Comparison of ENCODE assay signal across 7 cellular contexts in genomic region chr14:91021991-91022621, GRCh38. TPM values are rescaled to one million over a fixed set of nuclear protein-coding genes. Genes with fewer than 3 reads are reported as not detected.
DNase-seq lines count a peak whose midpoint lies in the region; ATAC-seq and TF ChIP-seq lines count a peak whose summit lies in the region.

No MANE protein-coding gene starts in this region.

- H3K14ac ChIP-seq in H9 (ENCODE audit: insufficient read depth, low read length): no peak overlapping the region

- intact Hi-C loops in spleen (cut with DNase I; ENCODE audit: low total_unique reads): no loop called here

- H3K4me1 ChIP-seq in spleen (peaks cover 11 to 43% (median 25%) of the 10 kb centered on the region in 6 donors), H9 (ENCODE audit: insufficient read depth, low read length) (no peaks in the 10 kb centered on the region)

- H2BK12ac ChIP-seq in H9 (ENCODE audit: insufficient read length, low read depth, low read length): no peak overlapping the region

- no peaks in the 10 kb centered on the region for H3K9me3 Mint-ChIP-seq in activated naive CD8-positive, alpha-beta T cell treated with anti-CD3 and anti-CD28 coated beads for 36 hours
- no peaks in the 10 kb centered on the region for H3K9me3 Mint-ChIP-seq in H9

- H3K56ac ChIP-seq in H9 (ENCODE audit: insufficient read length, low read depth, low read length): no peak overlapping the region

- no peak overlapping the region for H2AK5ac ChIP-seq in H9 (ENCODE audit: insufficient read length, low read length)

- peak overlapping the region; percentile 92 for H3K27ac Mint-ChIP-seq in activated naive CD8-positive, alpha-beta T cell treated with anti-CD3 and anti-CD28 coated beads for 36 hours
- H3K27ac Mint-ChIP-seq in H9: peak overlapping the region in 1 of 3 experiments; percentile 44; a peak in 1 of 7 replicates

- H3K36me3 Mint-ChIP-seq in activated naive CD8-positive, alpha-beta T cell treated with anti-CD3 and anti-CD28 coated beads for 36 hours: peaks cover 15% of the 10 kb centered on the region
- no peaks in the 10 kb centered on the region for H3K36me3 Mint-ChIP-seq in H9 (ENCODE audit: insufficient read depth in 1 of 3, low read depth in 3 of 3)

- H3K27me3 ChIP-seq in spleen (replicated peaks in 1 of 7): no peaks in the 10 kb centered on the region
- no peaks in the 10 kb centered on the region for H3K27me3 ChIP-seq in H9 (ENCODE audit: insufficient read depth, low read length)

- no peak overlapping the region for H2BK5ac ChIP-seq in H9 (ENCODE audit: insufficient read length, low read length)

- H3K27ac ChIP-seq in spleen (peak overlapping the region; percentile 77 to 91 (median 86)), H9 (ENCODE audit: insufficient read length, low read depth, low read length) (no peak overlapping the region)

- H3K18ac ChIP-seq in H9 (ENCODE audit: insufficient read length, low read depth, low read length): no peak overlapping the region

- no peak overlapping the region for H3K9ac ChIP-seq in H9 (ENCODE audit: extremely low read depth, insufficient read length, low read length)

- H3K23ac ChIP-seq in H9 (ENCODE audit: insufficient read length, low read depth, low read length): no peak overlapping the region

- peak overlapping the region; percentile 14 to 66 (median 32) for H3K4me3 ChIP-seq in spleen

- H3K9me3 ChIP-seq in spleen (no peaks in the 10 kb centered on the region), H9 (ENCODE audit: control insufficient read depth, low read depth, low read length) (no peaks in the 10 kb centered on the region)

- no peak for TF ChIP-seq POLR2A in spleen (IDR thresholded peaks at IDR 0.05)

- H3K23me2 ChIP-seq in H9 (ENCODE audit: insufficient read length, low read depth, low read length, poor library complexity, severe bottlenecking): no peaks in the 10 kb centered on the region

- no peaks in the 10 kb centered on the region for H3K27me3 Mint-ChIP-seq in activated naive CD8-positive, alpha-beta T cell treated with anti-CD3 and anti-CD28 coated beads for 36 hours
- H3K27me3 Mint-ChIP-seq in H9 (ENCODE audit: low read depth): no peaks in the 10 kb centered on the region

- H3K4me1 Mint-ChIP-seq in activated naive CD8-positive, alpha-beta T cell treated with anti-CD3 and anti-CD28 coated beads for 36 hours: peaks cover 39% of the 10 kb centered on the region
- no peaks in the 10 kb centered on the region for H3K4me1 Mint-ChIP-seq in H9

- H4K20me1 ChIP-seq in H9 (ENCODE audit: control insufficient read depth, insufficient read depth, insufficient read length): no peaks in the 10 kb centered on the region

- peak; percentile 4 for DNase-seq in activated naive CD8-positive, alpha-beta T cell treated with anti-CD3 and anti-CD28 coated beads for 36 hours
- no peak for DNase-seq in spleen
- no peak for DNase-seq in HuH-7.5 (ENCODE audit: low spot score)
- no peak for DNase-seq in H9

- peak overlapping the region; percentile 59 for H3K4me3 Mint-ChIP-seq in activated naive CD8-positive, alpha-beta T cell treated with anti-CD3 and anti-CD28 coated beads for 36 hours
- H3K4me3 Mint-ChIP-seq in H9: no peak overlapping the region

- H4K91ac ChIP-seq in H9 (ENCODE audit: insufficient read length, low read depth, low read length): no peak overlapping the region

- H3K4me2 ChIP-seq in H9 (ENCODE audit: insufficient read depth, insufficient read length, low read length): no peak overlapping the region

- H2BK15ac ChIP-seq in H9 (ENCODE audit: low read depth, low read length): no peak overlapping the region

- no peaks in the 10 kb centered on the region for H3K79me1 ChIP-seq in H9 (ENCODE audit: insufficient read depth, low read depth, low read length, poor library complexity, severe bottlenecking)

- ATAC-seq in GM19324 (IDR thresholded peaks at IDR 0.05; ENCODE audit: low FRiP score, unreplicated experiment) (peak; percentile 48), HG02938 (IDR thresholded peaks at IDR 0.05; ENCODE audit: unreplicated experiment) (peak; percentile 52), HG03139 (IDR thresholded peaks at IDR 0.05; ENCODE audit: unreplicated experiment) (no peak)

- peaks cover 0 to 3% (median 0%) of the 10 kb centered on the region in 6 donors for H3K36me3 ChIP-seq in spleen

- WGBS in spleen, 5 donors: 79 to 95% (median 89%) methylated on average over 1 of the region's 1 CpG
- no CpG with 5 or more reads among the region's 1 CpG for WGBS in H9 (ENCODE audit: extremely low coverage, insufficient read length, low lambda C conversion rate)

- TF ChIP-seq CTCF in spleen (IDR thresholded peaks at IDR 0.05 in 8 of 11, conservative IDR thresholded peaks at IDR 0.05 in 3 of 11) (no peak), H9 (conservative IDR thresholded peaks at IDR 0.05) (no peak)

- no peak overlapping the region for H2AFZ ChIP-seq in H9 (ENCODE audit: low read length)

- H2BK20ac ChIP-seq in H9 (ENCODE audit: low read depth, low read length, poor library complexity, severe bottlenecking): no peak overlapping the region

- no peak overlapping the region for H3T11ph ChIP-seq in H9 (ENCODE audit: low read length)

- H4K8ac ChIP-seq in H9 (replicated peaks; ENCODE audit: insufficient read length, low read depth, low read length): no peak overlapping the region

- no peak overlapping the region for H4K5ac ChIP-seq in H9 (ENCODE audit: insufficient read length, low read depth, low read length)

- no peak overlapping the region for H3K4ac ChIP-seq in H9 (ENCODE audit: low read depth, low read length)

- H3K79me2 ChIP-seq in H9 (ENCODE audit: insufficient read depth, low read length): no peaks in the 10 kb centered on the region

- no peak overlapping the region for H2BK120ac ChIP-seq in H9 (ENCODE audit: low read depth, low read length, poor library complexity, severe bottlenecking)

RNA-seq across cellular contexts. Expression of gene RPS6KA5, which starts 38.3 kb away (rescaled TPM):
- total RNA-seq in activated naive CD8-positive, alpha-beta T cell treated with anti-CD3 and anti-CD28 coated beads for 36 hours: 10 to 100 TPM; 10.1 to 13.1 TPM
- 10 to 100 TPM in 4 of 7 donors, 1 to 10 TPM in 3; 8.2 to 17.8 (median 14.6) TPM for total RNA-seq in spleen
- 1 to 10 TPM; 1.4 to 2.5 (median 1.7) TPM for polyA plus RNA-seq in spleen
- 3.7 and 3.8 TPM in 2 replicates for total RNA-seq in H9 (2021)
